Comparison of ENCODE assay signal across 11 cellular contexts in genomic region chr12:122395319-122395718, GRCh38.
DNase-seq lines count a peak whose midpoint lies in the region; ATAC-seq and TF ChIP-seq lines count a peak whose summit lies in the region.
"Had no signal": no experiment of that assay in that cellular context is flagged by ENCODE, and none has a peak within 500 bp of the region (broad histone marks: within the 10 kb centered on the region; RNA-seq: fewer than 3 reads in every experiment).

No MANE protein-coding gene starts in this region.

- no peak overlapping the region for H3K27ac ChIP-seq in RWPE1
- H3K27ac ChIP-seq: VCaP had no signal

- ATAC-seq in GM18870 (IDR thresholded peaks at IDR 0.05; ENCODE audit: unreplicated experiment) (no peak), HG02840 (IDR thresholded peaks at IDR 0.05; ENCODE audit: low FRiP score, unreplicated experiment) (no peak), GM18511 (IDR thresholded peaks at IDR 0.05; ENCODE audit: unreplicated experiment) (no peak)

- H3K4me3 ChIP-seq in retinal pigment epithelial cell (ENCODE audit: low read length) = no peak overlapping the region

- DNase-seq in EH (ENCODE audit: low read depth) = peak; percentile 87
- peak; percentile 46 for DNase-seq in RWPE1 (ENCODE audit: low spot score)
- DNase-seq in fibroblast of peridontal ligament (ENCODE audit: extremely low read depth) = peak; percentile 81
- peak; percentile 1 for DNase-seq in retinal pigment epithelial cell (ENCODE audit: low read depth)
- DNase-seq in SKM-1 treated with dmso at 0.1 percent for 144 hours (lab: John Stamatoyannopoulos, UW; ENCODE audit: unreplicated experiment) = no peak
- DNase-seq: central memory CD4-positive, alpha-beta T cell; NCI-H2227 treated with DMSO at 0.1 percent for 48 hours had no signal

- POLR2A ChIA-PET in RWPE1 (lab: Yijun Ruan, JAX; ENCODE audit: low non-redundant PET) = no interaction called here

- CTCF ChIA-PET in RWPE1 (lab: Yijun Ruan, JAX) = no interaction called here

- no peak for TF ChIP-seq CTCF in RWPE1 (conservative IDR thresholded peaks at IDR 0.05; ENCODE audit: low read depth)
- no peak for TF ChIP-seq CTCF in retinal pigment epithelial cell (conservative IDR thresholded peaks at IDR 0.05; ENCODE audit: low read depth, low read length)
